1 cellular context compared by ENCODE assay signal in genomic region chr17:1716912-1717695, GRCh38.
TF ChIP-seq lines count a peak whose summit lies in the region.

No MANE protein-coding gene starts in this region.

TF ChIP-seq in K562, 482 proteins besides CTCF, POLR2A, EP300 and RAD21 (continued from another document and continues in another):
- peak; percentile 71 for TF ChIP-seq PRDM10 (IDR thresholded peaks at IDR 0.05; ENCODE audit: partially characterized antibody)
- no peak; the same call in 1 of the 2 replicates for TF ChIP-seq FOXJ2 (tag; IDR thresholded peaks at IDR 0.05)
- TF ChIP-seq NEUROD1 (IDR thresholded peaks at IDR 0.05; ENCODE audit: borderline replicate concordance, low read depth, low read length, partially characterized antibody): peak; percentile 80
- TF ChIP-seq ZNF696 (CRISPR knock-in tag; conservative IDR thresholded peaks at IDR 0.05): no peak
- TF ChIP-seq ZBTB33 (CRISPR knock-in tag; IDR thresholded peaks at IDR 0.05): no peak
- no peak for TF ChIP-seq ZNF23 (CRISPR knock-in tag; IDR thresholded peaks at IDR 0.05)
- no peak for TF ChIP-seq PREB (CRISPR knock-in tag; IDR thresholded peaks at IDR 0.05)
- TF ChIP-seq STAT6 (CRISPR knock-in tag; IDR thresholded peaks at IDR 0.05): no peak
- TF ChIP-seq MTF1 (CRISPR knock-in tag; IDR thresholded peaks at IDR 0.05; ENCODE audit: borderline replicate concordance): no peak
- peak; percentile 68 for TF ChIP-seq ELF1 (tag; IDR thresholded peaks at IDR 0.05)
- no peak for TF ChIP-seq ZNF609 (CRISPR knock-in tag; IDR thresholded peaks at IDR 0.05; ENCODE audit: borderline replicate concordance)
- TF ChIP-seq FOXP4 (CRISPR knock-in tag; IDR thresholded peaks at IDR 0.05; ENCODE audit: borderline replicate concordance): no peak
- peak; percentile 61 for TF ChIP-seq POLR2B (IDR thresholded peaks at IDR 0.05; ENCODE audit: low read depth, partially characterized antibody)
- TF ChIP-seq GATAD2A (IDR thresholded peaks at IDR 0.05): no peak
- TF ChIP-seq FOSL1 (tag; conservative IDR thresholded peaks at IDR 0.05): peak; percentile 77
- no peak for TF ChIP-seq HNRNPL (IDR thresholded peaks at IDR 0.05; ENCODE audit: low read depth, low read length)
- no peak for TF ChIP-seq PKNOX1 (IDR thresholded peaks at IDR 0.05)
- TF ChIP-seq, protein P1, sequence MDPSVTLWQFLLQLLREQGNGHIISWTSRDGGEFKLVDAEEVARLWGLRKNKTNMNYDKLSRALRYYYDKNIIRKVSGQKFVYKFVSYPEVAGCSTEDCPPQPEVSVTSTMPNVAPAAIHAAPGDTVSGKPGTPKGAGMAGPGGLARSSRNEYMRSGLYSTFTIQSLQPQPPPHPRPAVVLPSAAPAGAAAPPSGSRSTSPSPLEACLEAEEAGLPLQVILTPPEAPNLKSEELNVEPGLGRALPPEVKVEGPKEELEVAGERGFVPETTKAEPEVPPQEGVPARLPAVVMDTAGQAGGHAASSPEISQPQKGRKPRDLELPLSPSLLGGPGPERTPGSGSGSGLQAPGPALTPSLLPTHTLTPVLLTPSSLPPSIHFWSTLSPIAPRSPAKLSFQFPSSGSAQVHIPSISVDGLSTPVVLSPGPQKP (CRISPR knock-in tag; IDR thresholded peaks at IDR 0.05): no peak
- no peak for TF ChIP-seq ZC3H8 (IDR thresholded peaks at IDR 0.05)
- TF ChIP-seq, protein P2, sequence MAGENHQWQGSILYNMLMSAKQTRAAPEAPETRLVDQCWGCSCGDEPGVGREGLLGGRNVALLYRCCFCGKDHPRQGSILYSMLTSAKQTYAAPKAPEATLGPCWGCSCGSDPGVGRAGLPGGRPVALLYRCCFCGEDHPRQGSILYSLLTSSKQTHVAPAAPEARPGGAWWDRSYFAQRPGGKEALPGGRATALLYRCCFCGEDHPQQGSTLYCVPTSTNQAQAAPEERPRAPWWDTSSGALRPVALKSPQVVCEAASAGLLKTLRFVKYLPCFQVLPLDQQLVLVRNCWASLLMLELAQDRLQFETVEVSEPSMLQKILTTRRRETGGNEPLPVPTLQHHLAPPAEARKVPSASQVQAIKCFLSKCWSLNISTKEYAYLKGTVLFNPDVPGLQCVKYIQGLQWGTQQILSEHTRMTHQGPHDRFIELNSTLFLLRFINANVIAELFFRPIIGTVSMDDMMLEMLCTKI (IDR thresholded peaks at IDR 0.05; ENCODE audit: partially characterized antibody): no peak
- TF ChIP-seq, protein P3, sequence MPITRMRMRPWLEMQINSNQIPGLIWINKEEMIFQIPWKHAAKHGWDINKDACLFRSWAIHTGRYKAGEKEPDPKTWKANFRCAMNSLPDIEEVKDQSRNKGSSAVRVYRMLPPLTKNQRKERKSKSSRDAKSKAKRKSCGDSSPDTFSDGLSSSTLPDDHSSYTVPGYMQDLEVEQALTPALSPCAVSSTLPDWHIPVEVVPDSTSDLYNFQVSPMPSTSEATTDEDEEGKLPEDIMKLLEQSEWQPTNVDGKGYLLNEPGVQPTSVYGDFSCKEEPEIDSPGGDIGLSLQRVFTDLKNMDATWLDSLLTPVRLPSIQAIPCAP (CRISPR knock-in tag; IDR thresholded peaks at IDR 0.05; ENCODE audit: borderline replicate concordance): no peak
- no peak for TF ChIP-seq HDAC3 (IDR thresholded peaks at IDR 0.05; ENCODE audit: borderline replicate concordance, partially characterized antibody)
- TF ChIP-seq, protein P4, sequence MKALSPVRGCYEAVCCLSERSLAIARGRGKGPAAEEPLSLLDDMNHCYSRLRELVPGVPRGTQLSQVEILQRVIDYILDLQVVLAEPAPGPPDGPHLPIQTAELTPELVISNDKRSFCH (CRISPR knock-in tag; IDR thresholded peaks at IDR 0.05): no peak
- TF ChIP-seq, protein P4 (tag; IDR thresholded peaks at IDR 0.05): no peak; the same call in 1 of the 2 replicates
- TF ChIP-seq ASH1L (IDR thresholded peaks at IDR 0.05; ENCODE audit: borderline replicate concordance, low read depth, partially characterized antibody): peak; percentile 83
- no peak for TF ChIP-seq KLF10 (CRISPR knock-in tag; IDR thresholded peaks at IDR 0.05)
- TF ChIP-seq NCOA2 (IDR thresholded peaks at IDR 0.05; ENCODE audit: partially characterized antibody in 2 of 2): no peak
- TF ChIP-seq ZNF12 (CRISPR knock-in tag; IDR thresholded peaks at IDR 0.05): no peak
- 0 out of 2 replicates have a peak, but pooled peaks have one; percentile 39 for TF ChIP-seq CBFB (CRISPR knock-in tag; IDR thresholded peaks at IDR 0.05)
- no peak for TF ChIP-seq ZNF24 (IDR thresholded peaks at IDR 0.05)
- no peak for TF ChIP-seq ZNF668 (CRISPR knock-in tag; IDR thresholded peaks at IDR 0.05)
- TF ChIP-seq KDM4B (IDR thresholded peaks at IDR 0.05; ENCODE audit: borderline replicate concordance in 2 of 2, low read depth in 1 of 2): no peak
- no peak for TF ChIP-seq ZNF699 (CRISPR knock-in tag; IDR thresholded peaks at IDR 0.05; ENCODE audit: insufficient replicate concordance)
- no peak for TF ChIP-seq MXD1 (CRISPR knock-in tag; IDR thresholded peaks at IDR 0.05; ENCODE audit: borderline replicate concordance, poor library complexity, severe bottlenecking)
